Comparison of ENCODE assay signal across 10 cellular contexts in genomic region chr19:7041563-7041962, GRCh38. TPM values are rescaled to one million over a fixed set of nuclear protein-coding genes. Genes with fewer than 3 reads are reported as not detected.
"Had no signal": no experiment of that assay in that cellular context is flagged by ENCODE, and none has a peak within 500 bp of the region (broad histone marks: within the 10 kb centered on the region; RNA-seq: fewer than 3 reads in every experiment).

No MANE protein-coding gene starts in this region.

RNA-seq across cellular contexts. Expression of gene MBD3L4, which starts 1.6 kb away (rescaled TPM):
- total RNA-seq: OCI-LY7, PC-3, PC-9, Peyer's patch, Right ventricle myocardium inferior, Right ventricle myocardium superior, RPMI7951, SJCRH30, SJSA1, SK-MEL-5 had no signal

RNA-seq across cellular contexts. Expression of gene MBD3L2, which starts 7.6 kb away (rescaled TPM):
- total RNA-seq: OCI-LY7, PC-3, PC-9, Peyer's patch, Right ventricle myocardium inferior, Right ventricle myocardium superior, RPMI7951, SJCRH30, SJSA1, SK-MEL-5 had no signal

RNA-seq across cellular contexts. Expression of gene MBD3L5, which starts 11.2 kb away (rescaled TPM):
- total RNA-seq: OCI-LY7, PC-3, PC-9, Peyer's patch, Right ventricle myocardium inferior, Right ventricle myocardium superior, RPMI7951, SJCRH30, SJSA1, SK-MEL-5 had no signal

RNA-seq across cellular contexts. Expression of gene MBD3L3, which starts 16.9 kb away (rescaled TPM):
- total RNA-seq: OCI-LY7, PC-3, PC-9, Peyer's patch, Right ventricle myocardium inferior, Right ventricle myocardium superior, RPMI7951, SJCRH30, SJSA1, SK-MEL-5 had no signal

RNA-seq across cellular contexts. Expression of gene MBD3L2B, which starts 20.3 kb away (rescaled TPM):
- total RNA-seq: OCI-LY7, PC-3, PC-9, Peyer's patch, Right ventricle myocardium inferior, Right ventricle myocardium superior, RPMI7951, SJCRH30, SJSA1, SK-MEL-5 had no signal
